Comparison of ENCODE assay signal across 8 cellular contexts in the genomic region with DNA sequence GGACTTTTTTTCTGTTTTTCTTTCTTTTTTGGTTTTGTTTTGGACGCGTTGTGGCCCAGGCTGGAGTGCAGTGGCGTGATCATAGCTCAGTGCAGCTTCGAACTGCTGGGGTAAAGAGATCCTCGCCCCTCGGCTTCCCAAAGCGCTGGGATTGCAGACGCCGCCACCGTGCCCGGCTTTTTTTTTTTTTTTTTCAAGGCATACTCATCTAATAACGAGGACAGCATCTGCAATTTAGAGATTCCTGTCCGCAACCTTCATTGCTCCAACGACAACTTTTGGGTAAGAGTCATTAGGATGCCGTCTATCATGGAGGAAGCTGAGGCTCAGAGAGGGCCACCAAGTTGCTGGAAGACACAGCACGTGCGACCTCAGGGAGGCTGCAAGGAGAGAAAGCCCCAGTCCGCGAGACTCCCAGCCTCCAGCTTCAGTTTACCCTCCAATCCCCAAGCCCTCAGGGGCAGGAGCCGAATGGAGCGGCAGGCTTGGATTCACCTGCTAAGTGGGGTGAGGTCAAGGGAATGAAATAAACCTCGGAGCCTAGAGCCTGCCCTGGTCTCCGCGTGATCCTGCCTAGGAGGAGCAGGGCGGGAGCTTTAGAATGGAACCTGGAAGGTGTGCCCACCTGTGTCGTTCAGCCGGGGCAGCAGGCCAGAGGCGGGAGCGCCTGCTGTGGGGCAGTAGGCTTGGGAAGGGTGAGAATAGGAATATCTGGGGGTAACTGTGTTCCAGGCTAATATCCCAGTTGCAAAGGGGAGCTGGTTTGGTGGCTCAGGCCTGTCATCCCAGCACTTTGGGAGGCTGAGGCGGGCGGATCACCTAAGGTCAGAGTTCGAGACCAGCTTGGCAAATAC. TPM values are rescaled to one million over a fixed set of nuclear protein-coding genes. Genes with fewer than 3 reads are reported as not detected.
DNase-seq lines count a peak whose midpoint lies in the region; ATAC-seq and TF ChIP-seq lines count a peak whose summit lies in the region.

No MANE protein-coding gene starts in this region.

- H3K27me3 Mint-ChIP-seq in nephron (ENCODE audit: low read depth), result peaks cover 14% of the 10 kb centered on the region

- peak overlapping the region; percentile 94 to 98 (median 96) for H3K4me3 Mint-ChIP-seq in nephron

- H3K9me3 Mint-ChIP-seq in nephron, result no peaks in the 10 kb centered on the region

- no peaks in the 10 kb centered on the region for H3K36me3 ChIP-seq in MM.1S (replicated peaks; ENCODE audit: insufficient read depth, low read length)

- no peaks in the 10 kb centered on the region for H3K9me3 ChIP-seq in MM.1S (replicated peaks; ENCODE audit: insufficient read depth, low read length)

- peak overlapping the region; percentile 95 for H3K4me2 ChIP-seq in MM.1S (ENCODE audit: low read depth, low read length)

- peaks cover 8% of the 10 kb centered on the region for H3K36me3 Mint-ChIP-seq in nephron (ENCODE audit: low read depth)

- H2AFZ ChIP-seq in MM.1S (ENCODE audit: low read length), result peak overlapping the region; percentile 90

- H3K4me3 ChIP-seq in MM.1S (ENCODE audit: low read length) (peak overlapping the region; percentile 82), dorsolateral prefrontal cortex (peak overlapping the region; percentile 58 to 100 (median 95))

- peak overlapping the region; percentile 73 for H3K9ac ChIP-seq in MM.1S (ENCODE audit: low read length)

- peaks cover 8% of the 10 kb centered on the region for H3K4me1 Mint-ChIP-seq in nephron

- TF ChIP-seq CTCF in MM.1S (IDR thresholded peaks at IDR 0.05; ENCODE audit: low read length), result no peak
- peak in 2 of 56 donors; percentile 0 to 4 for TF ChIP-seq CTCF in dorsolateral prefrontal cortex (IDR thresholded peaks at IDR 0.05 in 54 of 56, conservative IDR thresholded peaks at IDR 0.05 in 2 of 56; ENCODE audit: low read depth in 1 of 56, partially characterized antibody in 56 of 56)
- no peak for TF ChIP-seq CTCF in nephron (IDR thresholded peaks at IDR 0.05; ENCODE audit: unreplicated experiment in 3 of 3)

- peaks cover 9% of the 10 kb centered on the region for H3F3A ChIP-seq in MM.1S (ENCODE audit: insufficient read depth, low read length)

- H3K4me1 ChIP-seq in MM.1S (ENCODE audit: low read length), result peaks cover 10% of the 10 kb centered on the region

- DNase-seq in CD1c-positive myeloid dendritic cell (ENCODE audit: extremely low spot score) (peak; percentile 5), MM.1S (peak; percentile 38), dorsolateral prefrontal cortex (no peak), medulla oblongata (ENCODE audit: extremely low spot score) (no peak), OCI-M2 (lab: John Stamatoyannopoulos, UW; ENCODE audit: unreplicated experiment) (no peak)

- intact Hi-C loops in dorsolateral prefrontal cortex (cut with DNase I), result loop anchor here in 1 of 2 donors (1.0 to 5.0 kb wide), 4 partner anchors 29 to 102 kb away; a partner anchor contains a TSS

- H4K20me1 ChIP-seq in MM.1S (ENCODE audit: insufficient read depth, low read length), result no peaks in the 10 kb centered on the region

- peak overlapping the region; percentile 72 to 86 (median 76) for H3K27ac Mint-ChIP-seq in nephron

- H3K27me3 ChIP-seq in MM.1S (replicated peaks; ENCODE audit: insufficient read depth, low read length) (peaks cover 6% of the 10 kb centered on the region; the same call in 1 of the 2 replicates), dorsolateral prefrontal cortex (no peaks in the 10 kb centered on the region)

- ATAC-seq in HG03520 (IDR thresholded peaks at IDR 0.05; ENCODE audit: unreplicated experiment), result no peak
- no peak for ATAC-seq in GM18873 (IDR thresholded peaks at IDR 0.05; ENCODE audit: low FRiP score, unreplicated experiment)

- H3K9me2 ChIP-seq in MM.1S (replicated peaks; ENCODE audit: insufficient read depth, low read length), result no peaks in the 10 kb centered on the region

- peak overlapping the region; percentile 61; the same call in 1 of the 2 replicates for H3K27ac ChIP-seq in MM.1S (ENCODE audit: low read length)
- H3K27ac ChIP-seq in dorsolateral prefrontal cortex, result peak overlapping the region in 38 of 59 donors; percentile 17 to 87 (median 72)

- peaks cover 48% of the 10 kb centered on the region for H3K79me2 ChIP-seq in MM.1S (ENCODE audit: low read length)

RNA-seq across cellular contexts. Expression of a gene that starts 0.7 kb away (rescaled TPM):
- 10 to 100 TPM; 27.8 to 91.2 (median 61.9) TPM for total RNA-seq in dorsolateral prefrontal cortex

RNA-seq across cellular contexts. Expression of a gene that starts 5.7 kb away (rescaled TPM):
- total RNA-seq in dorsolateral prefrontal cortex, result 10 to 100 TPM in 2 of 120 experiments, 1 to 10 TPM in 118; 3.6 to 10.1 (median 5.8) TPM

RNA-seq across cellular contexts. Expression of a gene that starts 29.0 kb away (rescaled TPM):
- 10 to 100 TPM; 22.4 to 58.2 (median 41.2) TPM for total RNA-seq in dorsolateral prefrontal cortex

RNA-seq across cellular contexts. Expression of a gene that starts 42.2 kb away (rescaled TPM):
- 10 to 100 TPM in 118 of 120 experiments, 1 to 10 TPM in 2; 9.3 to 35.4 (median 18.1) TPM for total RNA-seq in dorsolateral prefrontal cortex

RNA-seq across cellular contexts. Expression of a gene that starts 44.3 kb away (rescaled TPM):
- total RNA-seq in dorsolateral prefrontal cortex, result 100 to 1,000 TPM in 109 of 120 experiments, 10 to 100 TPM in 11; 76.8 to 199 (median 123) TPM

Comparison
In these comparisons a context has a peak if more than half of its experiments do, and no peak if none do; other contexts are left out.
1. DNase-seq: peak in CD1c-positive myeloid dendritic cell (single experiment) and MM.1S (single experiment); none in dorsolateral prefrontal cortex (0 of 10), medulla oblongata (single experiment) and OCI-M2 (single experiment).